In genomic region chr13:98853791-98854191, GRCh38 we compare ENCODE assay signal across 8 cellular contexts.
DNase-seq lines count a peak whose midpoint lies in the region; ATAC-seq and TF ChIP-seq lines count a peak whose summit lies in the region.

No MANE protein-coding gene starts in this region.

- no peaks in the 10 kb centered on the region for H3K9me3 ChIP-seq in A673 (ENCODE audit: low read depth, low read length, poor library complexity, severe bottlenecking)

- CTCF ChIA-PET in A673 (lab: Charles Lee) = no interaction called here

- H3K4me3 ChIP-seq in A673 (ENCODE audit: low read depth, low read length, poor library complexity, severe bottlenecking) (no peak overlapping the region), coronary artery (no peak overlapping the region)

- BruUV-seq in A673 (replicated peaks; lab: Mats Ljungman, UMichigan) = no TSS peak

- POLR2A ChIA-PET in A673 (lab: Charles Lee; ENCODE audit: low non-redundant PET) = no interaction called here

- H3K36me3 ChIP-seq in A673 (ENCODE audit: insufficient read depth, low read length, poor library complexity, severe bottlenecking) = no peaks in the 10 kb centered on the region

- no peaks in the 10 kb centered on the region for H3K4me1 ChIP-seq in A673 (ENCODE audit: insufficient read depth, low read length, poor library complexity, severe bottlenecking)

- no peak overlapping the region for H3K27ac ChIP-seq in A673 (ENCODE audit: low read depth, low read length, poor library complexity, severe bottlenecking)
- no peak overlapping the region for H3K27ac ChIP-seq in coronary artery

- TF ChIP-seq CTCF in A673 (conservative IDR thresholded peaks at IDR 0.05; ENCODE audit: low read depth, low read length) = no peak
- TF ChIP-seq CTCF in coronary artery (IDR thresholded peaks at IDR 0.05) = no peak

- peak; percentile 39 for DNase-seq in AG08396 (ENCODE audit: low spot score)
- DNase-seq in amniotic epithelial cell (ENCODE audit: low read depth) = peak; percentile 72
- peak; percentile 84 for DNase-seq in stimulated activated CD8-positive, alpha-beta memory T cell treated with anti-CD3 and anti-CD28 coated beads, Interleukin-4, amount 100 ng/mL, for 48 hours
- DNase-seq in HPDE6-E6E7 (ENCODE audit: extremely low spot score) = no peak
- DNase-seq in A673 (ENCODE audit: low spot score) = no peak
- DNase-seq in coronary artery (ENCODE audit: low spot score) = no peak

- intact Hi-C loops in A673 (cut with micrococcal nuclease; ENCODE audit: unreplicated experiment) = no loop called here

- ATAC-seq in GM19372 (IDR thresholded peaks at IDR 0.05; ENCODE audit: low read depth, unreplicated experiment) = peak; percentile 99
- peak; percentile 98 for ATAC-seq in HG03342 (IDR thresholded peaks at IDR 0.05; ENCODE audit: unreplicated experiment)

- no peaks in the 10 kb centered on the region for H3K27me3 ChIP-seq in A673 (replicated peaks; ENCODE audit: insufficient read depth, low read depth, low read length, poor library complexity)

Comparison
In these comparisons a context has a peak if more than half of its experiments do, and no peak if none do; other contexts are left out.
1. DNase-seq: peak in AG08396 (single experiment), amniotic epithelial cell (single experiment) and stimulated activated CD8-positive, alpha-beta memory T cell treated with anti-CD3 and anti-CD28 coated beads, Interleukin-4, amount 100 ng/mL, for 48 hours (single experiment); none in HPDE6-E6E7 (single experiment), A673 (single experiment) and coronary artery (single experiment).